Comparison of ENCODE assay signal across 1 cellular context in genomic region chr16:28950648-28951409, GRCh38.
TF ChIP-seq lines count a peak whose summit lies in the region.

Gene NFATC2IP (plus strand): TSS chr16:28950937. CDS start chr16:28951012, 75 bp downstream.

TF ChIP-seq in K562, 482 proteins besides CTCF, POLR2A, EP300 and RAD21 (continued from another document and continues in another):
- TF ChIP-seq THAP12 (CRISPR knock-in tag; IDR thresholded peaks at IDR 0.05) (no peak), CHD4 (IDR thresholded peaks at IDR 0.05; ENCODE audit: insufficient read depth, insufficient replicate concordance, low read depth, low read length, poor library complexity, severe bottlenecking) (no peak), BRD4 (IDR thresholded peaks at IDR 0.05) (no peak), GABPB1 (CRISPR knock-in tag; IDR thresholded peaks at IDR 0.05) (peak; percentile 92), CAMTA2 (CRISPR knock-in tag; conservative IDR thresholded peaks at IDR 0.05) (no peak), SAFB2 (IDR thresholded peaks at IDR 0.05; ENCODE audit: borderline replicate concordance, low read depth, low read length, severe bottlenecking) (no peak), HLTF (IDR thresholded peaks at IDR 0.05) (no peak), SIRT6 (IDR thresholded peaks at IDR 0.05; ENCODE audit: low read depth, low read length) (no peak), RAD51 (IDR thresholded peaks at IDR 0.05; ENCODE audit: borderline replicate concordance, low read depth) (no peak), CHCHD3 (CRISPR knock-in tag; IDR thresholded peaks at IDR 0.05) (no peak), E4F1 (CRISPR knock-in tag; IDR thresholded peaks at IDR 0.05; ENCODE audit: borderline replicate concordance) (no peak), ZNF695 (CRISPR knock-in tag; IDR thresholded peaks at IDR 0.05) (no peak), KLF10 (CRISPR knock-in tag; IDR thresholded peaks at IDR 0.05) (no peak), ZNF395 (CRISPR knock-in tag; IDR thresholded peaks at IDR 0.05) (no peak), CHD2 (IDR thresholded peaks at IDR 0.05; ENCODE audit: low read depth, low read length) (peak; percentile 89), ETV1 (tag; conservative IDR thresholded peaks at IDR 0.05; ENCODE audit: low read depth) (peak; percentile 84), ZBTB2 (IDR thresholded peaks at IDR 0.05) (no peak), ZFP30 (CRISPR knock-in tag; IDR thresholded peaks at IDR 0.05; ENCODE audit: borderline replicate concordance) (no peak), CTCFL (IDR thresholded peaks at IDR 0.05; ENCODE audit: borderline replicate concordance, insufficient read depth, low read depth, low read length, poor library complexity, severe bottlenecking) (no peak), GTF3C2 (IDR thresholded peaks at IDR 0.05; ENCODE audit: borderline replicate concordance, extremely low read depth, insufficient read length) (no peak), RCOR1 (IDR thresholded peaks at IDR 0.05; ENCODE audit: borderline replicate concordance in 1 of 2, low read depth in 2 of 2, low read length in 2 of 2) (no peak), HNRNPL (IDR thresholded peaks at IDR 0.05; ENCODE audit: low read depth, low read length) (no peak), ZNF77 (CRISPR knock-in tag; IDR thresholded peaks at IDR 0.05) (no peak), ZNF347 (CRISPR knock-in tag; IDR thresholded peaks at IDR 0.05; ENCODE audit: low read depth) (no peak), WHSC1 (IDR thresholded peaks at IDR 0.05; ENCODE audit: low read length) (no peak), IRF9 (tag; IDR thresholded peaks at IDR 0.05) (no peak), XRCC4 (IDR thresholded peaks at IDR 0.05; ENCODE audit: extremely low read depth, insufficient read depth, insufficient read length) (no peak), ZNF407 (IDR thresholded peaks at IDR 0.05; ENCODE audit: low read depth) (no peak), E2F5 (CRISPR knock-in tag; IDR thresholded peaks at IDR 0.05) (no peak), SAP30 (IDR thresholded peaks at IDR 0.05; ENCODE audit: borderline replicate concordance, insufficient read depth, low read depth, low read length, poor library complexity, severe bottlenecking) (peak; percentile 55), ZBTB7A (IDR thresholded peaks at IDR 0.05; ENCODE audit: borderline replicate concordance, control insufficient read depth, low read depth, low read length) (peak; percentile 64; the same call in 1 of the 2 replicates)
